ENCODE assay signal across 19 cellular contexts in genomic region chr15:39173426-39173825, GRCh38.
DNase-seq lines count a peak whose midpoint lies in the region; TF ChIP-seq lines count a peak whose summit lies in the region.
"Had no signal": no experiment of that assay in that cellular context is flagged by ENCODE, and none has a peak within 500 bp of the region (broad histone marks: within the 10 kb centered on the region; RNA-seq: fewer than 3 reads in every experiment).

No MANE protein-coding gene starts in this region.

- peak overlapping the region; percentile 88 for H3K4me2 ChIP-seq in KMS-11

- H3K4me3 ChIP-seq in KMS-11 (IDR thresholded peaks at IDR 0.05; ENCODE audit: insufficient read depth, low read depth, low read length) (no peak overlapping the region), muscle layer of colon (ENCODE audit: low read depth in 1 of 2, low read length in 2 of 2) (peak overlapping the region in 1 of 2 donors; percentile 56), tibial nerve (no peak overlapping the region)
- H3K4me3 ChIP-seq: lung had no signal

- H3K27me3 ChIP-seq in KMS-11 (ENCODE audit: insufficient read depth, low read depth) (no peaks in the 10 kb centered on the region), muscle layer of colon (ENCODE audit: control insufficient read depth in 1 of 2, insufficient read depth in 2 of 2, low read length in 2 of 2) (no peaks in the 10 kb centered on the region), tibial nerve (no peaks in the 10 kb centered on the region)

- no peaks in the 10 kb centered on the region for H3K36me3 Mint-ChIP-seq in chondrocyte (ENCODE audit: low read depth)
- H3K36me3 Mint-ChIP-seq in activated CD4-positive, alpha-beta memory T cell treated with anti-CD3 and anti-CD28 coated beads, Interleukin-2, amount 10 ng/mL, durations not matched to agents 7 days and 5 days (ENCODE audit: low read depth) = no peaks in the 10 kb centered on the region
- H3K36me3 Mint-ChIP-seq: natural killer cell, WTC11 had no signal

- CTCF ChIA-PET in activated CD4-positive, alpha-beta memory T cell treated with anti-CD3 and anti-CD28 coated beads, Interleukin-2, amount 10 ng/mL, durations not matched to agents 7 days and 5 days (lab: Charles Lee) = no interaction called here

- POLR2A ChIA-PET in activated CD4-positive, alpha-beta memory T cell treated with anti-CD3 and anti-CD28 coated beads, Interleukin-2, amount 10 ng/mL, durations not matched to agents 7 days and 5 days (lab: Charles Lee) = no interaction called here

- TF ChIP-seq CTCF in KMS-11 (conservative IDR thresholded peaks at IDR 0.05; ENCODE audit: low read depth, low read length) = no peak
- TF ChIP-seq CTCF in chondrocyte (IDR thresholded peaks at IDR 0.05) = no peak
- no peak for TF ChIP-seq CTCF in tibial nerve (IDR thresholded peaks at IDR 0.05)

- H3K9me3 Mint-ChIP-seq in chondrocyte (ENCODE audit: low read depth) = no peaks in the 10 kb centered on the region
- H3K9me3 Mint-ChIP-seq in activated CD4-positive, alpha-beta memory T cell treated with anti-CD3 and anti-CD28 coated beads, Interleukin-2, amount 10 ng/mL, durations not matched to agents 7 days and 5 days = no peaks in the 10 kb centered on the region
- H3K9me3 Mint-ChIP-seq: activated CD8-positive, alpha-beta T cell treated with anti-CD3 and anti-CD28 coated beads for 36 hours; activated T-cell treated with anti-CD3 and anti-CD28 coated beads, Interleukin-2, amount 50 U/mL, for 24 hours; central memory CD8-positive, alpha-beta T cell; natural killer cell; T-helper 1 cell treated with Interleukin-12 subunit alpha and Interleukin-12 subunit beta and Interleukin-4 antibody, amounts not matched to agents 30 μg/mL and 1 μg/mL, for 36 hours; WTC11 had no signal

- H2AFZ ChIP-seq in KMS-11 (ENCODE audit: low read depth) = no peak overlapping the region

- H3K9me3 ChIP-seq in muscle layer of colon (ENCODE audit: low read length) (no peaks in the 10 kb centered on the region), tibial nerve (no peaks in the 10 kb centered on the region)

- WGBS in tibial nerve, 2 donors = 84 to 89% methylated on average over 4 of the region's 4 CpGs

- no peaks in the 10 kb centered on the region for H3K27me3 Mint-ChIP-seq in chondrocyte (ENCODE audit: low read depth)
- peaks cover 21% of the 10 kb centered on the region for H3K27me3 Mint-ChIP-seq in activated CD4-positive, alpha-beta memory T cell treated with anti-CD3 and anti-CD28 coated beads, Interleukin-2, amount 10 ng/mL, durations not matched to agents 7 days and 5 days

- H3K9ac ChIP-seq in KMS-11 (no peak overlapping the region), muscle layer of colon (ENCODE audit: low read length) (no peak overlapping the region)

- no peak for TF ChIP-seq POLR2A in tibial nerve (IDR thresholded peaks at IDR 0.05)

- H3K27ac ChIP-seq in KMS-11 = no peak overlapping the region
- H3K27ac ChIP-seq in muscle layer of colon (ENCODE audit: low read depth, low read length) = peak overlapping the region; percentile 25
- H3K27ac ChIP-seq in tibial nerve = peak overlapping the region; percentile 39 to 92 (median 73)

- H3K79me2 ChIP-seq in KMS-11 (ENCODE audit: insufficient read depth, low read depth) = no peaks in the 10 kb centered on the region

- H3K36me3 ChIP-seq in KMS-11 (ENCODE audit: insufficient read depth) = no peaks in the 10 kb centered on the region
- H3K36me3 ChIP-seq in muscle layer of colon (ENCODE audit: insufficient read depth, low read length) = no peaks in the 10 kb centered on the region
- no peaks in the 10 kb centered on the region for H3K36me3 ChIP-seq in tibial nerve

- peak overlapping the region; percentile 88 for H3K27ac Mint-ChIP-seq in chondrocyte (ENCODE audit: unreplicated experiment)
- no peak overlapping the region for H3K27ac Mint-ChIP-seq in activated CD4-positive, alpha-beta memory T cell treated with anti-CD3 and anti-CD28 coated beads, Interleukin-2, amount 10 ng/mL, durations not matched to agents 7 days and 5 days
- H3K27ac Mint-ChIP-seq: activated CD8-positive, alpha-beta T cell treated with anti-CD3 and anti-CD28 coated beads for 36 hours; activated T-cell treated with anti-CD3 and anti-CD28 coated beads, Interleukin-2, amount 50 U/mL, for 24 hours; natural killer cell; T-helper 1 cell treated with Interleukin-12 subunit alpha and Interleukin-12 subunit beta and Interleukin-4 antibody, amounts not matched to agents 30 μg/mL and 1 μg/mL, for 36 hours had no signal

- DNase-seq in chondrocyte (ENCODE audit: low spot score) = no peak
- DNase-seq in tibial nerve (ENCODE audit: low spot score in 2 of 2) = no peak
- no peak for DNase-seq in NK-92 (lab: John Stamatoyannopoulos, UW; ENCODE audit: unreplicated experiment)
- no peak for DNase-seq in ecto neural progenitor cell (ENCODE audit: low spot score)
- DNase-seq in activated CD4-positive, alpha-beta memory T cell treated with anti-CD3 and anti-CD28 coated beads, Interleukin-2, amount 10 ng/mL, durations not matched to agents 7 days and 5 days = no peak
- DNase-seq: activated CD8-positive, alpha-beta T cell treated with anti-CD3 and anti-CD28 coated beads for 36 hours; activated naive CD4-positive, alpha-beta T cell treated with Interleukin-2 at 50 U/mL for 16 hours; activated T-cell treated with anti-CD3 and anti-CD28 coated beads, Interleukin-2, amount 50 U/mL, for 24 hours; DMS79 treated with DMSO at 0.1 percent for 48 hours; effector memory CD4-positive, alpha-beta T cell; Karpas-422; natural killer cell; NCI-H1105 treated with DMSO at 0.1 percent for 48 hours had no signal

- peaks cover 36% of the 10 kb centered on the region for H3K4me1 Mint-ChIP-seq in chondrocyte (ENCODE audit: low read depth)
- H3K4me1 Mint-ChIP-seq in activated CD4-positive, alpha-beta memory T cell treated with anti-CD3 and anti-CD28 coated beads, Interleukin-2, amount 10 ng/mL, durations not matched to agents 7 days and 5 days = peaks cover 4% of the 10 kb centered on the region
- H3K4me1 Mint-ChIP-seq: central memory CD8-positive, alpha-beta T cell; natural killer cell had no signal

- no peak overlapping the region for H3K4me3 Mint-ChIP-seq in chondrocyte (ENCODE audit: unreplicated experiment)
- H3K4me3 Mint-ChIP-seq in activated CD4-positive, alpha-beta memory T cell treated with anti-CD3 and anti-CD28 coated beads, Interleukin-2, amount 10 ng/mL, durations not matched to agents 7 days and 5 days = no peak overlapping the region
- H3K4me3 Mint-ChIP-seq: activated CD8-positive, alpha-beta T cell treated with anti-CD3 and anti-CD28 coated beads for 36 hours; activated T-cell treated with anti-CD3 and anti-CD28 coated beads, Interleukin-2, amount 50 U/mL, for 24 hours; central memory CD8-positive, alpha-beta T cell; natural killer cell; T-helper 1 cell treated with Interleukin-12 subunit alpha and Interleukin-12 subunit beta and Interleukin-4 antibody, amounts not matched to agents 30 μg/mL and 1 μg/mL, for 36 hours; WTC11 had no signal

- H3K4me1 ChIP-seq in KMS-11 (ENCODE audit: low read depth, poor library complexity, severe bottlenecking) = peaks cover 23% of the 10 kb centered on the region
- H3K4me1 ChIP-seq in muscle layer of colon (ENCODE audit: insufficient read depth, low read length) = peaks cover 16% of the 10 kb centered on the region
- H3K4me1 ChIP-seq in tibial nerve = peaks cover 0 to 25% (median 6%) of the 10 kb centered on the region in 4 donors

- TF ChIP-seq EP300 in tibial nerve (IDR thresholded peaks at IDR 0.05) = no peak

- H4K20me1 ChIP-seq in KMS-11 (ENCODE audit: insufficient read depth) = no peaks in the 10 kb centered on the region
